ENCODE assay signal across 23 cellular contexts in the genomic region with DNA sequence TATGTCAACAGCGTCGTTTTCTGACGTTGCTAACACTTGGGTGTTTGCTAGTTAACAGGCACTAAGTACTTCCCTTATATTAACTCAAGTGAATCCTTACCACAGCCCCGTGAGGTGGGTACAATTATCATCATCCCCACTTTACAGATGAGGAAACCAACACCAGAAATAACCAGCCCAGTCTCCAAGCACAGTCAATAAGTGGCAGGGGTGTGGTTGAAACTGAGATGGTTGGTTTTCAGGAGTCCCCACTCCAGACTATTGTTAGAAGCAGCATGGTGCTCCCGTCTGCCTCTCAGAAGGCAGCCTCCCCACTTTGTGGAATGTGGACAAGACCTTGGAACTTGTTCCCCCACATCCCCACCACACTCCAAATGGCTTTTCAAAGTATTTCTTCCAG.
"Had no signal": no experiment of that assay in that cellular context is flagged by ENCODE, and none has a peak within 500 bp of the region (broad histone marks: within the 10 kb centered on the region; RNA-seq: fewer than 3 reads in every experiment).

No MANE protein-coding gene starts in this region.

- FAIRE-seq: bronchial epithelial cell, islet of Langerhans, TTC549 had no signal

- DNase-seq: activated CD4-positive, alpha-beta T cell treated with anti-CD3 and anti-CD28 coated beads for 1 hour; activated effector memory CD4-positive, alpha-beta T cell treated with Interleukin-2 at 50 U/mL for 16 hours; activated naive CD4-positive, alpha-beta T cell treated with anti-CD3 and anti-CD28 coated beads for 36 hours; activated naive CD8-positive, alpha-beta T cell treated with anti-CD3 and anti-CD28 coated beads, Interleukin-2, amount 10 ng/mL, durations not matched to agents 7 days and 5 days; activated T-cell treated with anti-CD3 and anti-CD28 coated beads, Interleukin-2, amount 50 U/mL, for 48 hours; amniotic stem cell; esophagus squamous epithelium; gastrocnemius medialis; hippocampal formation; naive B cell; sigmoid colon; spleen; stimulated activated CD4-positive, alpha-beta T cell treated with anti-CD3 and anti-CD28 coated beads, Interleukin-4, amount 100 ng/mL, for 1 hour; stimulated activated naive CD4-positive, alpha-beta T cell treated with Interleukin-2 at 50 U/mL for 16 hours; T-helper 1 cell; tibial artery; uterus had no signal

- H3K36me3 Mint-ChIP-seq: activated naive CD8-positive, alpha-beta T cell treated with anti-CD3 and anti-CD28 coated beads, Interleukin-2, amount 10 ng/mL, durations not matched to agents 7 days and 5 days; memory B cell had no signal

- H3K9me3 Mint-ChIP-seq: activated naive CD4-positive, alpha-beta T cell treated with anti-CD3 and anti-CD28 coated beads for 36 hours; activated naive CD8-positive, alpha-beta T cell treated with anti-CD3 and anti-CD28 coated beads, Interleukin-2, amount 10 ng/mL, durations not matched to agents 7 days and 5 days; neural crest cell had no signal

- H3K4me1 ChIP-seq: uterus had no signal

- H3K4me3 ChIP-seq: coronary artery, esophagus squamous epithelium, gastrocnemius medialis, sigmoid colon, spleen, tibial artery, uterus had no signal

- H3K4me3 Mint-ChIP-seq: activated naive CD4-positive, alpha-beta T cell treated with anti-CD3 and anti-CD28 coated beads for 36 hours; activated naive CD8-positive, alpha-beta T cell treated with anti-CD3 and anti-CD28 coated beads, Interleukin-2, amount 10 ng/mL, durations not matched to agents 7 days and 5 days; memory B cell; naive B cell; neural crest cell had no signal

- H3K27ac Mint-ChIP-seq: activated naive CD4-positive, alpha-beta T cell treated with anti-CD3 and anti-CD28 coated beads for 36 hours; activated naive CD8-positive, alpha-beta T cell treated with anti-CD3 and anti-CD28 coated beads, Interleukin-2, amount 10 ng/mL, durations not matched to agents 7 days and 5 days; memory B cell had no signal

- H3K36me3 ChIP-seq: esophagus squamous epithelium, gastrocnemius medialis, sigmoid colon, spleen, tibial artery, uterus had no signal

- H3K27ac ChIP-seq: coronary artery, esophagus squamous epithelium, gastrocnemius medialis, sigmoid colon, spleen, tibial artery, uterus had no signal

- ATAC-seq: gastrocnemius medialis had no signal

- H3K27me3 ChIP-seq: sigmoid colon, uterus had no signal

- H3K9me3 ChIP-seq: esophagus squamous epithelium, gastrocnemius medialis, sigmoid colon, tibial artery, uterus had no signal
